37 cellular contexts compared by ENCODE assay signal in genomic region chr17:48904428-48904827, GRCh38.
"Had no signal": no experiment of that assay in that cellular context is flagged by ENCODE, and none has a peak within 500 bp of the region (broad histone marks: within the 10 kb centered on the region; RNA-seq: fewer than 3 reads in every experiment).

No MANE protein-coding gene starts in this region.

- H3K9me3 ChIP-seq: adrenal gland, body of pancreas, breast epithelium had no signal

- H3K27me3 ChIP-seq: adrenal gland, body of pancreas, brain microvascular endothelial cell, breast epithelium had no signal

- FAIRE-seq: astrocyte, TTC549 had no signal

- H3K27me3 Mint-ChIP-seq: activated CD4-positive, alpha-beta memory T cell treated with anti-CD3 and anti-CD28 coated beads, Interleukin-2, amount 10 ng/mL, durations not matched to agents 7 days and 5 days; activated CD4-positive, alpha-beta T cell treated with anti-CD3 and anti-CD28 coated beads for 36 hours; activated CD4-positive, alpha-beta T cell treated with anti-CD3 and anti-CD28 coated beads, Interleukin-2, amount 10 ng/mL, durations not matched to agents 7 days and 5 days; activated CD8-positive, alpha-beta memory T cell treated with anti-CD3 and anti-CD28 coated beads, Interleukin-2, amount 10 ng/mL, durations not matched to agents 7 days and 5 days; activated naive CD8-positive, alpha-beta T cell treated with anti-CD3 and anti-CD28 coated beads for 36 hours; activated T-helper 17 cell treated with anti-CD3 and anti-CD28 coated beads, Interleukin-2, amount 50 U/mL, for 72 hours had no signal

- H3K9me3 Mint-ChIP-seq: activated CD4-positive, alpha-beta memory T cell treated with anti-CD3 and anti-CD28 coated beads, Interleukin-2, amount 10 ng/mL, durations not matched to agents 7 days and 5 days; activated CD4-positive, alpha-beta T cell treated with anti-CD3 and anti-CD28 coated beads, Interleukin-2, amount 10 ng/mL, durations not matched to agents 7 days and 5 days; activated naive CD4-positive, alpha-beta T cell treated with anti-CD3 and anti-CD28 coated beads for 36 hours; activated naive CD4-positive, alpha-beta T cell treated with anti-CD3 and anti-CD28 coated beads, Interleukin-2, amount 50 U/mL, for 72 hours; activated naive CD8-positive, alpha-beta T cell treated with anti-CD3 and anti-CD28 coated beads for 36 hours; activated T-cell treated with anti-CD3 and anti-CD28 coated beads, Interleukin-2, amount 50 U/mL, for 4 hours; activated T-cell treated with anti-CD3 and anti-CD28 coated beads, Interleukin-2, amount 50 U/mL, for 72 hours; activated T-helper 1 cell treated with anti-CD3 and anti-CD28 coated beads, Interleukin-12 subunit alpha, Interleukin-12 subunit beta, Interleukin-2, Interleukin-4 antibody, amounts not matched to agents 30 ng/mL and 10 ng/mL and 1 ng/mL, durations not matched to agents 14 hours and 24 hours and 36 hours; activated T-helper 17 cell treated with anti-CD3 and anti-CD28 coated beads, Interleukin-2, amount 50 U/mL, for 72 hours; T-helper 1 cell treated with Interleukin-12 subunit alpha and Interleukin-12 subunit beta and Interleukin-4 antibody, amounts not matched to agents 30 μg/mL and 1 μg/mL, for 36 hours; T-helper 2 cell treated with Interferon-gamma antibody and Interleukin-4, amounts not matched to agents 5 μg/mL and 100 μg/mL, for 36 hours had no signal

- H3K27ac Mint-ChIP-seq: activated CD4-positive, alpha-beta memory T cell treated with anti-CD3 and anti-CD28 coated beads, Interleukin-2, amount 10 ng/mL, durations not matched to agents 7 days and 5 days; activated CD4-positive, alpha-beta T cell treated with anti-CD3 and anti-CD28 coated beads for 36 hours; activated CD4-positive, alpha-beta T cell treated with anti-CD3 and anti-CD28 coated beads, Interleukin-2, amount 10 ng/mL, durations not matched to agents 7 days and 5 days; activated CD8-positive, alpha-beta memory T cell treated with anti-CD3 and anti-CD28 coated beads, Interleukin-2, amount 10 ng/mL, durations not matched to agents 7 days and 5 days; activated CD8-positive, alpha-beta T cell treated with anti-CD3 and anti-CD28 coated beads, Interleukin-2, amount 10 ng/mL, durations not matched to agents 7 days and 5 days; activated naive CD4-positive, alpha-beta T cell treated with anti-CD3 and anti-CD28 coated beads for 36 hours; activated naive CD4-positive, alpha-beta T cell treated with anti-CD3 and anti-CD28 coated beads, Interleukin-2, amount 50 U/mL, for 72 hours; activated naive CD8-positive, alpha-beta T cell treated with anti-CD3 and anti-CD28 coated beads for 36 hours; activated T-cell treated with anti-CD3 and anti-CD28 coated beads, Interleukin-2, amount 50 U/mL, for 72 hours; activated T-helper 1 cell treated with anti-CD3 and anti-CD28 coated beads, Interleukin-12 subunit alpha, Interleukin-12 subunit beta, Interleukin-2, Interleukin-4 antibody, amounts not matched to agents 30 ng/mL and 10 ng/mL and 1 ng/mL, durations not matched to agents 14 hours and 24 hours and 36 hours; activated T-helper 17 cell treated with anti-CD3 and anti-CD28 coated beads, Interleukin-2, amount 50 U/mL, for 72 hours; T-helper 1 cell treated with Interleukin-12 subunit alpha and Interleukin-12 subunit beta and Interleukin-4 antibody, amounts not matched to agents 30 μg/mL and 1 μg/mL, for 36 hours; T-helper 2 cell treated with Interferon-gamma antibody and Interleukin-4, amounts not matched to agents 5 μg/mL and 100 μg/mL, for 36 hours had no signal

- H3K27ac ChIP-seq: adrenal gland, body of pancreas, brain microvascular endothelial cell, breast epithelium, VCaP had no signal

- ATAC-seq: activated CD4-positive, alpha-beta T cell treated with anti-CD3 and anti-CD28 coated beads for 36 hours; activated CD4-positive, CD25-positive, alpha-beta regulatory T cell treated with anti-CD3 and anti-CD28 coated beads, Interleukin-2, amount 50 U/mL, for 24 hours; activated CD8-positive, alpha-beta memory T cell treated with anti-CD3 and anti-CD28 coated beads, Interleukin-2, amount 10 ng/mL, durations not matched to agents 7 days and 5 days; activated CD8-positive, alpha-beta T cell treated with anti-CD3 and anti-CD28 coated beads, Interleukin-2, amount 10 ng/mL, durations not matched to agents 7 days and 5 days; activated naive CD4-positive, alpha-beta T cell treated with anti-CD3 and anti-CD28 coated beads, Interleukin-2, amount 50 U/mL, for 72 hours; activated T-cell treated with anti-CD3 and anti-CD28 coated beads, Interleukin-2, amount 50 U/mL, for 4 hours; activated T-cell treated with anti-CD3 and anti-CD28 coated beads, Interleukin-2, amount 50 U/mL, for 72 hours; activated T-helper 17 cell treated with anti-CD3 and anti-CD28 coated beads, Interleukin-2, amount 50 U/mL, for 72 hours; body of pancreas had no signal

- DNase-seq: activated CD4-positive, alpha-beta memory T cell treated with anti-CD3 and anti-CD28 coated beads, Interleukin-2, amount 10 ng/mL, durations not matched to agents 7 days and 5 days; activated CD4-positive, alpha-beta T cell treated with anti-CD3 and anti-CD28 coated beads for 1 hour; activated CD4-positive, alpha-beta T cell treated with anti-CD3 and anti-CD28 coated beads for 36 hours; activated CD4-positive, alpha-beta T cell treated with anti-CD3 and anti-CD28 coated beads for 48 hours; activated CD4-positive, alpha-beta T cell treated with anti-CD3 and anti-CD28 coated beads, Interleukin-2, amount 10 ng/mL, durations not matched to agents 7 days and 5 days; activated CD4-positive, alpha-beta T cell treated with anti-CD3 and anti-CD28 coated beads, Interleukin-2, amount 50 U/mL, for 48 hours; activated CD4-positive, CD25-positive, alpha-beta regulatory T cell; activated CD8-positive, alpha-beta memory T cell treated with anti-CD3 and anti-CD28 coated beads for 24 hours; activated CD8-positive, alpha-beta memory T cell treated with anti-CD3 and anti-CD28 coated beads, Interleukin-2, amount 10 ng/mL, durations not matched to agents 7 days and 5 days; activated CD8-positive, alpha-beta memory T cell treated with anti-CD3 and anti-CD28 coated beads, Interleukin-2, amount 50 U/mL, for 48 hours; activated CD8-positive, alpha-beta T cell treated with anti-CD3 and anti-CD28 coated beads, Interleukin-2, amount 10 ng/mL, durations not matched to agents 7 days and 5 days; activated effector memory CD4-positive, alpha-beta T cell treated with anti-CD3 and anti-CD28 coated beads, Interleukin-2, amount 50 U/mL, for 16 hours; activated gamma-delta T cell treated with Interleukin-2 at 50 U/mL for 16 hours; activated naive CD4-positive, alpha-beta T cell; activated naive CD4-positive, alpha-beta T cell treated with anti-CD3 and anti-CD28 coated beads for 36 hours; activated naive CD4-positive, alpha-beta T cell treated with anti-CD3 and anti-CD28 coated beads, Interleukin-2, amount 50 U/mL, for 16 hours; activated naive CD8-positive, alpha-beta T cell treated with anti-CD3 and anti-CD28 coated beads for 36 hours; activated T-cell treated with anti-CD3 and anti-CD28 coated beads, Interleukin-2, amount 50 U/mL, for 4 hours; activated T-cell treated with anti-CD3 and anti-CD28 coated beads, Interleukin-2, amount 50 U/mL, for 72 hours; adrenal gland; amniotic stem cell; body of pancreas; brain microvascular endothelial cell; central memory CD4-positive, alpha-beta T cell; T-helper 1 cell; T-helper 2 cell; T-helper 9 cell had no signal

- H3K4me3 Mint-ChIP-seq: activated CD4-positive, alpha-beta memory T cell treated with anti-CD3 and anti-CD28 coated beads, Interleukin-2, amount 10 ng/mL, durations not matched to agents 7 days and 5 days; activated CD4-positive, alpha-beta T cell treated with anti-CD3 and anti-CD28 coated beads for 36 hours; activated CD4-positive, alpha-beta T cell treated with anti-CD3 and anti-CD28 coated beads, Interleukin-2, amount 10 ng/mL, durations not matched to agents 7 days and 5 days; activated CD8-positive, alpha-beta memory T cell treated with anti-CD3 and anti-CD28 coated beads, Interleukin-2, amount 10 ng/mL, durations not matched to agents 7 days and 5 days; activated CD8-positive, alpha-beta T cell treated with anti-CD3 and anti-CD28 coated beads, Interleukin-2, amount 10 ng/mL, durations not matched to agents 7 days and 5 days; activated naive CD4-positive, alpha-beta T cell treated with anti-CD3 and anti-CD28 coated beads for 36 hours; activated naive CD8-positive, alpha-beta T cell treated with anti-CD3 and anti-CD28 coated beads for 36 hours; activated T-cell treated with anti-CD3 and anti-CD28 coated beads, Interleukin-2, amount 50 U/mL, for 4 hours; activated T-cell treated with anti-CD3 and anti-CD28 coated beads, Interleukin-2, amount 50 U/mL, for 72 hours; activated T-helper 1 cell treated with anti-CD3 and anti-CD28 coated beads, Interleukin-12 subunit alpha, Interleukin-12 subunit beta, Interleukin-2, Interleukin-4 antibody, amounts not matched to agents 30 ng/mL and 10 ng/mL and 1 ng/mL, durations not matched to agents 14 hours and 24 hours and 36 hours; activated T-helper 17 cell treated with anti-CD3 and anti-CD28 coated beads, Interleukin-2, amount 50 U/mL, for 72 hours; T-helper 1 cell treated with Interleukin-12 subunit alpha and Interleukin-12 subunit beta and Interleukin-4 antibody, amounts not matched to agents 30 μg/mL and 1 μg/mL, for 36 hours; T-helper 2 cell treated with Interferon-gamma antibody and Interleukin-4, amounts not matched to agents 5 μg/mL and 100 μg/mL, for 36 hours had no signal

- H3K4me3 ChIP-seq: adrenal gland, body of pancreas, breast epithelium had no signal

- H3K36me3 ChIP-seq: adrenal gland, brain microvascular endothelial cell, breast epithelium had no signal
